8 cellular contexts compared by ENCODE assay signal in genomic region chr1:161962094-161962887, GRCh38.
A peak's percentile ranks its signal among the peaks of the same experiment; 100 is the strongest.
DNase-seq lines count a peak whose midpoint lies in the region; FAIRE-seq and TF ChIP-seq lines count a peak whose summit lies in the region.

No MANE protein-coding gene starts in this region.

- peak overlapping the region; percentile 10; the same call in 1 of the 2 replicates for H3K4me2 ChIP-seq in PC-9

- intact Hi-C loops in PC-9 (cut with micrococcal nuclease; ENCODE audit: unreplicated experiment) = no loop called here

- H3K4me1 Mint-ChIP-seq in chondrocyte (ENCODE audit: low read depth) = peaks cover 61% of the 10 kb centered on the region

- no peaks in the 10 kb centered on the region for H3K27me3 ChIP-seq in PC-9 (ENCODE audit: insufficient read depth, low read depth)

- no peaks in the 10 kb centered on the region for H4K20me1 ChIP-seq in PC-9 (ENCODE audit: insufficient read depth)

- H3K4me3 Mint-ChIP-seq in chondrocyte (ENCODE audit: unreplicated experiment) = peak overlapping the region; percentile 69

- CTCF ChIA-PET in PC-9 (lab: Charles Lee) = interaction anchor here (0.6 kb wide), 1 partner anchor 924 kb away, joined by 3 read pairs; the partner anchor contains the start of gene TSTD1

- FAIRE-seq in GM12891 (lab: Jason Lieb, UNC) = peak; percentile 74

- H3K36me3 ChIP-seq in PC-9 (ENCODE audit: low read depth) = peaks cover 11% of the 10 kb centered on the region; the same call in 1 of the 2 replicates

- H3K4me3 ChIP-seq in HFF-Myc (replicated peaks; ENCODE audit: low read depth, low read length) = peak overlapping the region; percentile 1; the same call in 1 of the 2 replicates
- H3K4me3 ChIP-seq in PC-9 = no peak overlapping the region

- no peak overlapping the region for H2AFZ ChIP-seq in PC-9

- no peaks in the 10 kb centered on the region for H3K27me3 Mint-ChIP-seq in chondrocyte (ENCODE audit: low read depth)

- peak overlapping the region; percentile 99 for H3K27ac Mint-ChIP-seq in chondrocyte (ENCODE audit: unreplicated experiment)

- H3K9me2 ChIP-seq in PC-9 (ENCODE audit: insufficient read depth) = no peaks in the 10 kb centered on the region

- H3K36me3 Mint-ChIP-seq in chondrocyte (ENCODE audit: low read depth) = peaks cover 10% of the 10 kb centered on the region

- no peak for TF ChIP-seq POLR2A in GM12891 (IDR thresholded peaks at IDR 0.05; ENCODE audit: low read depth, low read length)

- no TSS peak for BruUV-seq in PC-9 (replicated peaks; lab: Mats Ljungman, UMichigan)

- no peaks in the 10 kb centered on the region for H3F3A ChIP-seq in PC-9 (ENCODE audit: insufficient read depth, low read depth)

- H3K27ac ChIP-seq in PC-9 = peak overlapping the region; percentile 34; the same call in 1 of the 2 replicates

- H3K9me3 Mint-ChIP-seq in chondrocyte (ENCODE audit: low read depth) = no peaks in the 10 kb centered on the region

- TF ChIP-seq CTCF in HFF-Myc (IDR thresholded peaks at IDR 0.05; ENCODE audit: low read depth, low read length, missing control alignments) (no peak), PC-9 (conservative IDR thresholded peaks at IDR 0.05) (no peak), chondrocyte (IDR thresholded peaks at IDR 0.05) (peak; percentile 35)

- H3K79me2 ChIP-seq in PC-9 (ENCODE audit: low read depth) = no peaks in the 10 kb centered on the region

- peaks cover 14% of the 10 kb centered on the region; the same call in 1 of the 2 replicates for H3K4me1 ChIP-seq in PC-9 (replicated peaks; ENCODE audit: insufficient read depth)

- POLR2A ChIA-PET in PC-9 (lab: Charles Lee; ENCODE audit: unreplicated experiment) = no interaction called here

- H3K9me3 ChIP-seq in PC-9 (ENCODE audit: insufficient read depth, low read depth) = 0 out of 2 replicates have a peak, but pooled peaks cover 3% of the 10 kb centered on the region

- DNase-seq in GM12891 (ENCODE audit: insufficient read length, low spot score) (peak; percentile 41), HFF-Myc (ENCODE audit: extremely low read depth, low read depth) (peak; percentile 55), PC-9 (no peak), chondrocyte (ENCODE audit: low spot score) (no peak), non-pigmented ciliary epithelial cell (ENCODE audit: low read depth) (peak; percentile 72), pons (ENCODE audit: low spot score) (no peak), NCI-H2171 (lab: John Stamatoyannopoulos, UW) (no peak), NCI-H1694 treated with DMSO at 0.1 percent for 48 hours (lab: John Stamatoyannopoulos, UW) (no peak)

TF ChIP-seq in GM12891, 5 proteins besides CTCF, POLR2A, EP300 and RAD21:
- peak; percentile 82; the same call in 1 of the 2 replicates for TF ChIP-seq POU2F2 (IDR thresholded peaks at IDR 0.05; ENCODE audit: low read depth, low read length)
- no peak for TF ChIP-seq PAX5 (IDR thresholded peaks at IDR 0.05; ENCODE audit: insufficient read depth, low read length, severe bottlenecking)
TF ChIP-seq in GM12891: peak in this region for 1.

Comparison
In these comparisons a context has a peak if more than half of its experiments do, and no peak if none do; other contexts are left out.
1. DNase-seq: peak in GM12891 (single experiment), HFF-Myc (single experiment) and non-pigmented ciliary epithelial cell (single experiment); none in PC-9 (0 of 2), chondrocyte (single experiment), pons (single experiment), NCI-H2171 (single experiment) and NCI-H1694 treated with DMSO at 0.1 percent for 48 hours (single experiment).